In genomic region chr15:42275780-42276395, GRCh38 we compare ENCODE assay signal across 8 cellular contexts. TPM values are rescaled to one million over a fixed set of nuclear protein-coding genes. Genes with fewer than 3 reads are reported as not detected.
DNase-seq lines count a peak whose midpoint lies in the region; ATAC-seq, FAIRE-seq and TF ChIP-seq lines count a peak whose summit lies in the region.

No MANE protein-coding gene starts in this region.

- no peak for FAIRE-seq in astrocyte (lab: Jason Lieb, UNC)

- H3K9me3 ChIP-seq in astrocyte (ENCODE audit: insufficient read depth, low read depth, low read length) = no peaks in the 10 kb centered on the region
- H3K9me3 ChIP-seq in aorta (ENCODE audit: control insufficient read depth, low read length) = no peaks in the 10 kb centered on the region

- H3K79me2 ChIP-seq in astrocyte (ENCODE audit: insufficient read depth, low read length) = peaks cover 38% of the 10 kb centered on the region

- H2AFZ ChIP-seq in astrocyte (ENCODE audit: low read depth, low read length) = peak overlapping the region; percentile 54

- TF ChIP-seq CTCF in astrocyte (IDR thresholded peaks at IDR 0.05; ENCODE audit: insufficient read depth, low read depth, low read length) = no peak

- no peaks in the 10 kb centered on the region for H3K36me3 ChIP-seq in astrocyte (ENCODE audit: insufficient read depth, low read length)
- H3K36me3 ChIP-seq in aorta (ENCODE audit: control insufficient read depth in 1 of 2, insufficient read depth in 2 of 2, low read length in 1 of 2) = peaks cover 0 to 2% of the 10 kb centered on the region in 2 donors

- H3K9me3 Mint-ChIP-seq in stimulated activated naive CD8-positive, alpha-beta T cell treated with anti-CD3 and anti-CD28 coated beads, Interleukin-15, Interleukin-2, amounts not matched to agents 100 ng/mL and 50 ng/mL, for 24 hours = no peaks in the 10 kb centered on the region
- H3K9me3 Mint-ChIP-seq in astrocyte (ENCODE audit: unreplicated experiment) (no peaks in the 10 kb centered on the region), memory B cell (no peaks in the 10 kb centered on the region)

- peak overlapping the region; percentile 99 for H3K4me2 ChIP-seq in astrocyte (ENCODE audit: low read length)

- H3K4me1 Mint-ChIP-seq in stimulated activated naive CD8-positive, alpha-beta T cell treated with anti-CD3 and anti-CD28 coated beads, Interleukin-15, Interleukin-2, amounts not matched to agents 100 ng/mL and 50 ng/mL, for 24 hours (ENCODE audit: low read depth) = peaks cover 38% of the 10 kb centered on the region
- peaks cover 14% of the 10 kb centered on the region for H3K4me1 Mint-ChIP-seq in astrocyte (ENCODE audit: low read depth, unreplicated experiment)
- H3K4me1 Mint-ChIP-seq in memory B cell = peaks cover 17% of the 10 kb centered on the region

- WGBS in aorta, 2 donors = 39 to 43% methylated on average over 4 of the region's 4 CpGs

- peak overlapping the region; percentile 19 for H3K4me3 ChIP-seq in astrocyte (ENCODE audit: insufficient read depth, low read depth, low read length)
- H3K4me3 ChIP-seq in aorta (ENCODE audit: low read length in 2 of 2) = peak overlapping the region; percentile 14 to 31

- H3K4me1 ChIP-seq in astrocyte (ENCODE audit: insufficient read depth, low read length) (peaks cover 25% of the 10 kb centered on the region), aorta (ENCODE audit: control insufficient read depth in 1 of 2, insufficient read depth in 2 of 2, low read length in 2 of 2) (no peaks in the 10 kb centered on the region)

- H3K27me3 ChIP-seq in astrocyte (ENCODE audit: insufficient read depth, low read length) = no peaks in the 10 kb centered on the region
- no peaks in the 10 kb centered on the region for H3K27me3 ChIP-seq in aorta (ENCODE audit: control insufficient read depth in 1 of 2, insufficient read depth in 2 of 2, low read length in 1 of 2)

- peaks cover 31% of the 10 kb centered on the region for H3K36me3 Mint-ChIP-seq in stimulated activated naive CD8-positive, alpha-beta T cell treated with anti-CD3 and anti-CD28 coated beads, Interleukin-15, Interleukin-2, amounts not matched to agents 100 ng/mL and 50 ng/mL, for 24 hours (ENCODE audit: low read depth)
- H3K36me3 Mint-ChIP-seq in astrocyte (ENCODE audit: low read depth, unreplicated experiment) (peaks cover under 1% of the 10 kb centered on the region), memory B cell (peaks cover 16% of the 10 kb centered on the region)

- DNase-seq in stimulated activated naive CD8-positive, alpha-beta T cell treated with anti-CD3 and anti-CD28 coated beads, Interleukin-15, Interleukin-2, amounts not matched to agents 100 U/mL and 50 U/mL, for 24 hours = no peak
- no peak for DNase-seq in astrocyte (ENCODE audit: low read depth)
- no peak for DNase-seq in memory B cell (ENCODE audit: low spot score in 2 of 2)
- DNase-seq in aorta = no peak
- DNase-seq in NCI-H2029 (lab: John Stamatoyannopoulos, UW) = no peak
- no peak for DNase-seq in 8988T
- no peak for DNase-seq in Kasumi-1 (lab: John Stamatoyannopoulos, UW)

- ATAC-seq in stimulated activated naive CD8-positive, alpha-beta T cell treated with anti-CD3 and anti-CD28 coated beads, Interleukin-15, Interleukin-2, amounts not matched to agents 100 U/mL and 50 U/mL, for 24 hours = no peak
- ATAC-seq in memory B cell (ENCODE audit: low read depth) = no peak
- ATAC-seq in aorta (ENCODE audit: low FRiP score) = no peak

- H3K4me3 Mint-ChIP-seq in stimulated activated naive CD8-positive, alpha-beta T cell treated with anti-CD3 and anti-CD28 coated beads, Interleukin-15, Interleukin-2, amounts not matched to agents 100 ng/mL and 50 ng/mL, for 24 hours = peak overlapping the region; percentile 99
- H3K4me3 Mint-ChIP-seq in astrocyte (ENCODE audit: unreplicated experiment) = no peak overlapping the region
- peak overlapping the region; percentile 80 for H3K4me3 Mint-ChIP-seq in memory B cell

- H4K20me1 ChIP-seq in astrocyte (ENCODE audit: insufficient read depth, low read length) = peaks cover 15% of the 10 kb centered on the region

- H3K27ac ChIP-seq in astrocyte (ENCODE audit: low read depth, low read length) (peak overlapping the region; percentile 99), aorta (ENCODE audit: low read depth in 1 of 2, low read length in 2 of 2) (peak overlapping the region in 1 of 2 donors; percentile 76)

- H3K27ac Mint-ChIP-seq in stimulated activated naive CD8-positive, alpha-beta T cell treated with anti-CD3 and anti-CD28 coated beads, Interleukin-15, Interleukin-2, amounts not matched to agents 100 ng/mL and 50 ng/mL, for 24 hours = peak overlapping the region; percentile 82
- H3K27ac Mint-ChIP-seq in astrocyte (ENCODE audit: unreplicated experiment) (no peak overlapping the region), memory B cell (peak overlapping the region; percentile 97)

- intact Hi-C loops in aorta (cut with DNase I) = no loop called here

- no peaks in the 10 kb centered on the region for H3K27me3 Mint-ChIP-seq in stimulated activated naive CD8-positive, alpha-beta T cell treated with anti-CD3 and anti-CD28 coated beads, Interleukin-15, Interleukin-2, amounts not matched to agents 100 ng/mL and 50 ng/mL, for 24 hours
- no peaks in the 10 kb centered on the region for H3K27me3 Mint-ChIP-seq in astrocyte (ENCODE audit: low read depth, unreplicated experiment)
- no peaks in the 10 kb centered on the region for H3K27me3 Mint-ChIP-seq in memory B cell

- peak overlapping the region; percentile 99 for H3K9ac ChIP-seq in astrocyte (ENCODE audit: low read length)

RNA-seq across cellular contexts. Expression of gene TMEM87A, which starts 2.7 kb away (rescaled TPM):
- total RNA-seq in astrocyte (39.6 and 40.9 TPM in 2 replicates), aorta (10 to 100 TPM; 58.4 to 66.8 TPM)
- 10 to 100 TPM; 21.4 to 38.5 TPM for polyA plus RNA-seq in aorta

RNA-seq across cellular contexts. Expression of gene GANC, which starts 2.9 kb away (rescaled TPM):
- total RNA-seq in astrocyte (12.5 and 13.4 TPM in 2 replicates), aorta (10 to 100 TPM; 51.6 to 61.4 TPM)
- polyA plus RNA-seq in aorta = 10 to 100 TPM; 14.9 to 27.0 TPM
